In the genomic region with DNA sequence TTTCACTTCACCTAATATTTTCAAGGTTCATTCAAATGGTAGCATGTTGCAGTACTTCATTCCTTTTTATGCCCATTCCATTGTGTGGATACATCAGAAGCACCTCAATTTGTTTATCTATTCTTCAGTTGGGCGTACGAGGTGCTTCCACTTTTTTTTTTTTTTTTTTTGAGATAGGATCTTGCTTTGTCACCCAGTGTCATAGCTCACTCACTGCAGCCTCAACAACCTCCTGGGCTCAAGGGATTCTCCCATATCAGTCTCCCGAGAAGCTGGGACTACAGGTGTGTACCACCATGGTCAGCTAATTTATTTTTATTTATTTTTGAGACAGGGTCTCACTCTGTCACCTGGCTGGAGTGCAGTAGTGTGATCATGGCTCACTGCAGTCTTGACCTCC, we compare ENCODE assay signal across 9 cellular contexts. TPM values are rescaled to one million over a fixed set of nuclear protein-coding genes. Genes with fewer than 3 reads are reported as not detected.
"Had no signal": no experiment of that assay in that cellular context is flagged by ENCODE, and none has a peak within 500 bp of the region (broad histone marks: within the 10 kb centered on the region; RNA-seq: fewer than 3 reads in every experiment).

No MANE protein-coding gene starts in this region.

- H3K4me3 ChIP-seq: GM23248, HAP-1 had no signal

- H3K36me3 ChIP-seq: HAP-1 had no signal

- DNase-seq: GM23248, GOT3, H7, HFFc6, IMR-90, KBM-7 had no signal

- H3K27ac ChIP-seq: GM23248 had no signal

- H2AFZ ChIP-seq: GM23248 had no signal

- H3K9ac ChIP-seq: GM23248 had no signal

- FAIRE-seq: HTR-8/SVneo had no signal

- ATAC-seq: HCT116 had no signal

- H3K9me3 ChIP-seq: HAP-1 had no signal

RNA-seq across cellular contexts. Expression of gene SPNS3, which starts 22.5 kb away (rescaled TPM):
- total RNA-seq: GM23248, H7, HFFc6 had no signal
- polyA plus RNA-seq: GM23248, IMR-90 had no signal
